Comparison of ENCODE assay signal across 30 cellular contexts in genomic region chr2:6776125-6776524, GRCh38.
"Had no signal": no experiment of that assay in that cellular context is flagged by ENCODE, and none has a peak within 500 bp of the region (broad histone marks: within the 10 kb centered on the region; RNA-seq: fewer than 3 reads in every experiment).

No MANE protein-coding gene starts in this region.

- H3K4me2 ChIP-seq: hepatocyte had no signal

- H3K27ac ChIP-seq: adrenal gland, body of pancreas, esophagus muscularis mucosa, foreskin keratinocyte, gastrocnemius medialis, heart right ventricle, hepatocyte had no signal

- ATAC-seq: activated CD4-positive, alpha-beta T cell treated with anti-CD3 and anti-CD28 coated beads for 36 hours; activated CD8-positive, alpha-beta memory T cell treated with anti-CD3 and anti-CD28 coated beads, Interleukin-2, amount 10 ng/mL, durations not matched to agents 7 days and 5 days; activated CD8-positive, alpha-beta T cell treated with anti-CD3 and anti-CD28 coated beads, Interleukin-2, amount 10 ng/mL, durations not matched to agents 7 days and 5 days; activated naive CD8-positive, alpha-beta T cell treated with anti-CD3 and anti-CD28 coated beads, Interleukin-2, amount 50 U/mL, for 24 hours; body of pancreas; effector memory CD8-positive, alpha-beta T cell; foreskin keratinocyte; gastrocnemius medialis; heart right ventricle had no signal

- FAIRE-seq: colon had no signal

- H3K36me3 ChIP-seq: adrenal gland, esophagus muscularis mucosa, gastrocnemius medialis, heart right ventricle had no signal

- H3K79me2 ChIP-seq: hepatocyte had no signal

- H3K9me3 ChIP-seq: adrenal gland, body of pancreas, esophagus muscularis mucosa, gastrocnemius medialis, heart right ventricle had no signal

- H3K27me3 ChIP-seq: body of pancreas, gastrocnemius medialis, hepatocyte had no signal

- H2AFZ ChIP-seq: hepatocyte had no signal

- DNase-seq: activated CD4-positive, alpha-beta memory T cell treated with anti-CD3 and anti-CD28 coated beads for 36 hours; activated CD4-positive, alpha-beta T cell treated with anti-CD3 and anti-CD28 coated beads for 36 hours; activated CD4-positive, alpha-beta T cell treated with anti-CD3 and anti-CD28 coated beads, Interleukin-2, amount 10 ng/mL, durations not matched to agents 24 days and 14 days; activated CD4-positive, CD25-positive, alpha-beta regulatory T cell; activated CD4-positive, CD25-positive, alpha-beta regulatory T cell treated with anti-CD3 and anti-CD28 coated beads, Interleukin-2, amount 50 U/mL, for 72 hours; activated CD8-positive, alpha-beta memory T cell treated with anti-CD3 and anti-CD28 coated beads, Interleukin-2, amount 10 ng/mL, durations not matched to agents 7 days and 5 days; activated CD8-positive, alpha-beta memory T cell treated with anti-CD3 and anti-CD28 coated beads, Interleukin-2, amount 50 U/mL, for 4 hours; activated CD8-positive, alpha-beta T cell treated with anti-CD3 and anti-CD28 coated beads, Interleukin-2, amount 10 ng/mL, durations not matched to agents 7 days and 5 days; activated effector memory CD4-positive, alpha-beta T cell treated with anti-CD3 and anti-CD28 coated beads, Interleukin-2, amount 50 U/mL, for 16 hours; activated naive CD4-positive, alpha-beta T cell treated with anti-CD3 and anti-CD28 coated beads for 36 hours; activated naive CD8-positive, alpha-beta T cell treated with anti-CD3 and anti-CD28 coated beads for 36 hours; activated naive CD8-positive, alpha-beta T cell treated with anti-CD3 and anti-CD28 coated beads, Interleukin-2, amount 50 U/mL, for 24 hours; activated T-cell treated with anti-CD3 and anti-CD28 coated beads, Interleukin-2, amount 50 U/mL, for 1 hour; activated T-cell treated with anti-CD3 and anti-CD28 coated beads, Interleukin-2, amount 50 U/mL, for 48 hours; adrenal gland; amygdala; aorta; body of pancreas; caudate nucleus; cortex of kidney; dermis blood vessel endothelial cell; effector CD4-positive, alpha-beta T cell; effector memory CD8-positive, alpha-beta T cell; erythroblast; foreskin keratinocyte; gastrocnemius medialis; heart right ventricle had no signal

- H3K4me3 ChIP-seq: adrenal gland, body of pancreas, esophagus muscularis mucosa, gastrocnemius medialis, heart right ventricle, hepatocyte had no signal
